In genomic region chr2:74503506-74504475, GRCh38 we compare ENCODE assay signal across 1 cellular context.
A peak's percentile ranks its signal among the peaks of the same experiment; 100 is the strongest.
TF ChIP-seq lines count a peak whose summit lies in the region.

No MANE protein-coding gene starts in this region.

TF ChIP-seq in GM23338, 12 proteins besides CTCF, POLR2A, EP300 and RAD21 (continued from another document):
- TF ChIP-seq REST (IDR thresholded peaks at IDR 0.05; ENCODE audit: unreplicated experiment) (no peak), NANOG (IDR thresholded peaks at IDR 0.05; ENCODE audit: borderline replicate concordance) (no peak), EZH2 (IDR thresholded peaks at IDR 0.05; ENCODE audit: low read depth, unreplicated experiment) (peak; percentile 93), ZNF462 (CRISPR knock-in tag; IDR thresholded peaks at IDR 0.05) (no peak), STAT1 (IDR thresholded peaks at IDR 0.05; ENCODE audit: unreplicated experiment) (no peak)
